In the genomic region with DNA sequence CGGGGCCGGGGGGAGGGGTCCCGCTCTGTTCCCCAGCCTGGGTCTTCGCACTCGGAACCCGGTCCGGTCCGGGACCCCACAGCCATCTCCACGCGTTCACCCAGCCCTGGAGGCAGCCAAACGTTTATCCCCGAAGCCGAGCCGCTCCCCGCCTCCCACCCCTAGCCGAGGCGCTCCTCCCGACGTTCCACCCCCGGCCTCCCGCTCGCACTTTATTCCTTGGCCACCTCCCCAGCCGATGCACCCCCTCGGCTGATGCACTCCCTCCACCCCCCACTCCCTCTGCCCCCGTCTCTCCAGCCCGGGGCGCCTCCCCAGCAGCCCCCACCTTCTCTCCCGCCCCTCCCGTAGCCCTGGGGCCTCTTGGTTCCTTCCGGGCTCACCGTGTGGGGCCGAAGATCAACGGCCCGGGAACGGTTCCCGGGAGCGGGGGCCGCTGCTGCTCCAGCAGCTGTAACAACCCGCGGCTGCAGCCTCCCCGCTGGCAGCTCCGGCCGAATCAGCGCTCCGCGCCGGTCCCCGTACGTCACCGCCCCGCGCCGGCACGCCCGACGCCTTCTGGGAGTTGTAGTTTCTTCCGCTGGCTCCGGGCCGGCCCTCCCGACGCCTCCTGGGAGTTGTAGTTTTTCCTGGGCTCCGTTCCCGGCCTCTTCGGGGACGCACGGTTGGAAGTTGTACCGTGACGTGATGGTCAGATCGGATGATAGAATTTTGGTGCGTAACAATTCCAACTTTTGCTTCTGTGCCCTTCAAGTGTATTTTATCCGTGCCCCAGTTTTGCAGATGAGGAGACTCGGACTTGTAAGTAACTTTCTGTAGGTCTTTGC, we compare ENCODE assay signal across 8 cellular contexts. TPM values are rescaled to one million over a fixed set of nuclear protein-coding genes. Genes with fewer than 3 reads are reported as not detected.
A peak's percentile ranks its signal among the peaks of the same experiment; 100 is the strongest.
DNase-seq lines count a peak whose midpoint lies in the region; ATAC-seq and TF ChIP-seq lines count a peak whose summit lies in the region.

A gene with protein sequence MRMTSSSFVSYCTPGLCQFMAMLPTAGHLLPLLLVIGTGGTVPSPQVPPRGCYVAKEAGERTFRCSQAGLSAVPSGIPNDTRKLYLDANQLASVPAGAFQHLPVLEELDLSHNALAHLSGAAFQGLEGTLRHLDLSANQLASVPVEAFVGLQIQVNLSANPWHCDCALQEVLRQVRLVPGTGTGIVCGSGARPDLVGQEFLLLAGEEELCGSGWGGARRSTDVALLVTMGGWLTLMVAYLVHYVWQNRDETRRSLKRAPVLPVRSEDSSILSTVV (plus strand): TSS at position 632 of the 827 bp plus-strand sequence. CDS start 13,792 bp downstream, outside the sequence.
A gene with protein sequence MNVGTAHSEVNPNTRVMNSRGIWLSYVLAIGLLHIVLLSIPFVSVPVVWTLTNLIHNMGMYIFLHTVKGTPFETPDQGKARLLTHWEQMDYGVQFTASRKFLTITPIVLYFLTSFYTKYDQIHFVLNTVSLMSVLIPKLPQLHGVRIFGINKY (minus strand): TSS at position 501 of the 827 bp plus-strand sequence. CDS start 3,398 bp downstream, outside the sequence.

- no peaks in the 10 kb centered on the region for H3K27me3 ChIP-seq in DOHH2 (ENCODE audit: control insufficient read depth, low read length)
- no peaks in the 10 kb centered on the region for H3K27me3 ChIP-seq in Loucy (ENCODE audit: insufficient read depth, low read length, poor library complexity, severe bottlenecking)
- no peaks in the 10 kb centered on the region for H3K27me3 ChIP-seq in RWPE2 (ENCODE audit: insufficient read depth, poor library complexity, severe bottlenecking)

- H3K4me3 ChIP-seq in DOHH2 (ENCODE audit: low read length) = peak within 1 kb of the TSS; percentile 92
- H3K4me3 ChIP-seq in Loucy (ENCODE audit: low read length, poor library complexity, severe bottlenecking) = peak within 1 kb of the TSS; percentile 86
- peak within 1 kb of the TSS; percentile 59 for H3K4me3 ChIP-seq in RWPE2 (ENCODE audit: severe bottlenecking)
- peak within 1 kb of the TSS; percentile 83 for H3K4me3 ChIP-seq in fibroblast of pulmonary artery (replicated peaks; ENCODE audit: low read depth, low read length)

- DNase-seq in GOT3 (lab: John Stamatoyannopoulos, UW) = peak; percentile 86
- peak; percentile 86 for DNase-seq in RWPE2 (ENCODE audit: low spot score)
- DNase-seq in activated effector memory CD4-positive, alpha-beta T cell treated with Interleukin-2 at 50 U/mL for 16 hours = peak; percentile 85
- DNase-seq in fibroblast of pulmonary artery (ENCODE audit: low read depth) = peak; percentile 94
- DNase-seq in natural killer cell treated with Interleukin-12 subunit alpha and Interleukin-12 subunit beta and Interleukin-15 and Interleukin-18, amount 100 ng/mL, for 72 hours (ENCODE audit: low spot score) = peak; percentile 93
- DNase-seq in stimulated activated naive CD4-positive, alpha-beta T cell treated with Interleukin-2 at 50 U/mL for 16 hours (lab: John Stamatoyannopoulos, UW) = peak; percentile 84

- H3K9me3 Mint-ChIP-seq in natural killer cell treated with Interleukin-12 subunit alpha and Interleukin-12 subunit beta and Interleukin-15 and Interleukin-18, amount 100 ng/mL, for 72 hours = no peaks in the 10 kb centered on the region

- H3K36me3 ChIP-seq in DOHH2 (ENCODE audit: control insufficient read depth, low read length) (peaks cover 12% of the 10 kb centered on the region), Loucy (ENCODE audit: insufficient read depth, low read length) (peaks cover 13% of the 10 kb centered on the region; the same call in 1 of the 2 replicates), RWPE2 (ENCODE audit: low read depth) (peaks cover 14% of the 10 kb centered on the region)

- H3K27me3 Mint-ChIP-seq in natural killer cell treated with Interleukin-12 subunit alpha and Interleukin-12 subunit beta and Interleukin-15 and Interleukin-18, amount 100 ng/mL, for 72 hours = no peaks in the 10 kb centered on the region

- no peaks in the 10 kb centered on the region for H3K36me3 Mint-ChIP-seq in natural killer cell treated with Interleukin-12 subunit alpha and Interleukin-12 subunit beta and Interleukin-15 and Interleukin-18, amount 100 ng/mL, for 72 hours

- H3K4me3 Mint-ChIP-seq in natural killer cell treated with Interleukin-12 subunit alpha and Interleukin-12 subunit beta and Interleukin-15 and Interleukin-18, amount 100 ng/mL, for 72 hours = peak within 1 kb of the TSS; percentile 96

- peak within 1 kb of the TSS; percentile 93 for H2AFZ ChIP-seq in Loucy (ENCODE audit: low read length)

- H3K9me2 ChIP-seq in DOHH2 (replicated peaks; ENCODE audit: control insufficient read depth, low read length) (no peaks in the 10 kb centered on the region), Loucy (replicated peaks; ENCODE audit: low read depth, low read length) (no peaks in the 10 kb centered on the region)

- H3K9ac ChIP-seq in Loucy (ENCODE audit: low read depth, low read length, poor library complexity, severe bottlenecking) = peak within 1 kb of the TSS; percentile 81

- H3F3A ChIP-seq in DOHH2 (ENCODE audit: control insufficient read depth, insufficient read depth) (no peaks in the 10 kb centered on the region), Loucy (ENCODE audit: low read depth) (no peaks in the 10 kb centered on the region)

- H3K27ac Mint-ChIP-seq in natural killer cell treated with Interleukin-12 subunit alpha and Interleukin-12 subunit beta and Interleukin-15 and Interleukin-18, amount 100 ng/mL, for 72 hours = peak within 1 kb of the TSS; percentile 90

- H4K20me1 ChIP-seq in DOHH2 (ENCODE audit: control insufficient read depth, insufficient read depth, low read depth, low read length) = no peaks in the 10 kb centered on the region
- peaks cover 29% of the 10 kb centered on the region for H4K20me1 ChIP-seq in Loucy (ENCODE audit: insufficient read depth, low read length, poor library complexity, severe bottlenecking)

- no peaks in the 10 kb centered on the region for H3K9me3 ChIP-seq in DOHH2 (ENCODE audit: control insufficient read depth, insufficient read depth, low read length)
- no peaks in the 10 kb centered on the region for H3K9me3 ChIP-seq in Loucy (ENCODE audit: insufficient read depth, low read depth, low read length)
- no peaks in the 10 kb centered on the region for H3K9me3 ChIP-seq in RWPE2 (ENCODE audit: severe bottlenecking)

- peaks cover 28% of the 10 kb centered on the region for H3K4me1 ChIP-seq in DOHH2 (ENCODE audit: control insufficient read depth, low read length)
- peaks cover 37% of the 10 kb centered on the region for H3K4me1 ChIP-seq in Loucy (ENCODE audit: insufficient read depth, low read length, poor library complexity, severe bottlenecking)
- peaks cover 19% of the 10 kb centered on the region for H3K4me1 ChIP-seq in RWPE2 (ENCODE audit: insufficient read depth, poor library complexity, severe bottlenecking)

- H3K79me2 ChIP-seq in DOHH2 (ENCODE audit: control insufficient read depth, low read length) = peaks cover 42% of the 10 kb centered on the region
- H3K79me2 ChIP-seq in Loucy (ENCODE audit: insufficient read depth, low read length) = peaks cover 47% of the 10 kb centered on the region

- H3K27ac ChIP-seq in DOHH2 (ENCODE audit: low read depth, low read length) (peak within 1 kb of the TSS; percentile 19), RWPE2 (ENCODE audit: poor library complexity, severe bottlenecking) (peak within 1 kb of the TSS; percentile 87)

- H3K4me2 ChIP-seq in DOHH2 (ENCODE audit: low read length) (peak within 1 kb of the TSS; percentile 96), Loucy (ENCODE audit: low read depth, low read length, poor library complexity, severe bottlenecking) (peak within 1 kb of the TSS; percentile 93)

- ATAC-seq in RWPE2 (ENCODE audit: low read depth) = peak; percentile 54
- peak; percentile 94 to 96 for ATAC-seq in natural killer cell treated with Interleukin-12 subunit alpha and Interleukin-12 subunit beta and Interleukin-15 and Interleukin-18, amount 100 ng/mL, for 72 hours

- peaks cover 46 to 49% of the 10 kb centered on the region in 2 donors for H3K4me1 Mint-ChIP-seq in natural killer cell treated with Interleukin-12 subunit alpha and Interleukin-12 subunit beta and Interleukin-15 and Interleukin-18, amount 100 ng/mL, for 72 hours (ENCODE audit: low read depth in 2 of 2)

- no peak for TF ChIP-seq CTCF in DOHH2 (IDR thresholded peaks at IDR 0.05; ENCODE audit: low read depth, low read length, poor library complexity, severe bottlenecking)
- TF ChIP-seq CTCF in Loucy (conservative IDR thresholded peaks at IDR 0.05; ENCODE audit: low read length) = no peak
- TF ChIP-seq CTCF in RWPE2 (IDR thresholded peaks at IDR 0.05; ENCODE audit: poor library complexity, severe bottlenecking) = no peak
- TF ChIP-seq CTCF in fibroblast of pulmonary artery (IDR thresholded peaks at IDR 0.05; ENCODE audit: low read length, missing control alignments) = no peak

RNA-seq across cellular contexts. Expression of the first gene that starts in this region (rescaled TPM):
- not detected for total RNA-seq in natural killer cell treated with Interleukin-12 subunit alpha and Interleukin-12 subunit beta and Interleukin-15 and Interleukin-18, amount 100 ng/mL, for 72 hours

RNA-seq across cellular contexts. Expression of the second gene that starts in this region (rescaled TPM):
- 100 to 1,000 TPM in 1 of 2 donors, 10 to 100 TPM in 1; 94.2 to 124 TPM for total RNA-seq in natural killer cell treated with Interleukin-12 subunit alpha and Interleukin-12 subunit beta and Interleukin-15 and Interleukin-18, amount 100 ng/mL, for 72 hours

Comparison
In these comparisons a context has a peak if more than half of its experiments do, and no peak if none do; other contexts are left out.
1. Peak in every context shown above with its lines: DNase-seq, ATAC-seq, H3K4me3 ChIP-seq and H3K27ac ChIP-seq.